8 cellular contexts compared by ENCODE assay signal in the genomic region with DNA sequence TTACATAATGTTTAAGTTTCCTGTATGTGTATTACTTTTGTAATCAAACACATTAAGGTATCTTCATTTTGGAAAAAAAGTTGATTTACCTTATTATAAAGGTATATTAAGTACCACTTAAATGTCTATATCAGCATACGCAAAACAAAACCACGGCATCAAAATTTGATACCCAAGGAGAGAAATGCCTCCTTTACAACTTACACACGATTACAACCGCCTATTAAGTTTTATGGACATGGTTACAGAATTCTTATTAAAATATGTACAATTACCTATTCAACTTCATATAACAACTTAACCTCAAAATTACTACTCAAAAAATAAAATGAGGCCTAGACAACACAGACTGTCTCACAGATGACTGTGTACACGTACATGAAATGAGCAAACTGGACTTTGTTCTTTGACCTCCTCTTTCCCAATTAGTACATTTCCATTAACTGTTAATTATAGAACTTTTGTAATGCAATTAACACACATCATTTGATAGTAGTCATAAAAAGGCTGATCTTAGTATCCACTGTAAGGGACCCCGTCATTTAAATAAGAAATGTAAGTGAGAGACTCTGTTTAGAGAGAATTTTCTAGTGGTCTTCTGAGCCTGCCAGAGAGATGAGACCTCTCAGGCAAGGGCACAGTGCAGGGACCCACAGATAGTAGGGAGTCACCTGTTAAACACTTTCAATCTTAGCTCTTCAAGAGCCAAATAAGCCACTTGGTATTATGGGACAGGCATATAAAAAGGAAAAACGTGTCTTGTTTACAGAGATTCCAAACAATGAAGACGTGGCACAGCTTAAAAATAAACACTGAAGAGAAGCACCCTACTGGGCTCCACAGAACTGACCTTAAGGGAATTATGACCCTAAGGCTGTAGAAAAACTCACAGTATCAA. TPM values are rescaled to one million over a fixed set of nuclear protein-coding genes. Genes with fewer than 3 reads are reported as not detected.
A peak's percentile ranks its signal among the peaks of the same experiment; 100 is the strongest.
DNase-seq lines count a peak whose midpoint lies in the region; ATAC-seq and TF ChIP-seq lines count a peak whose summit lies in the region.

No MANE protein-coding gene starts in this region.

- H3K27me3 Mint-ChIP-seq in CD4-positive, alpha-beta memory T cell = no peaks in the 10 kb centered on the region
- H3K27me3 Mint-ChIP-seq in endothelial cell (ENCODE audit: unreplicated experiment) = peaks cover 12% of the 10 kb centered on the region

- no peaks in the 10 kb centered on the region for H3F3A ChIP-seq in OCI-LY1 (ENCODE audit: insufficient read depth, low read length)

- TF ChIP-seq CTCF in OCI-LY1 (IDR thresholded peaks at IDR 0.05; ENCODE audit: low read length) (no peak), endothelial cell (IDR thresholded peaks at IDR 0.05; ENCODE audit: unreplicated experiment) (no peak)

- no peaks in the 10 kb centered on the region for H3K9me3 Mint-ChIP-seq in CD4-positive, alpha-beta memory T cell
- H3K9me3 Mint-ChIP-seq in endothelial cell (ENCODE audit: unreplicated experiment) = no peaks in the 10 kb centered on the region

- H3K4me3 Mint-ChIP-seq in CD4-positive, alpha-beta memory T cell = peak overlapping the region; percentile 87 to 97 (median 94)
- H3K4me3 Mint-ChIP-seq in endothelial cell (ENCODE audit: unreplicated experiment) = peak overlapping the region; percentile 96

- peak overlapping the region; percentile 91 for H3K27ac ChIP-seq in CD4-positive, alpha-beta memory T cell (ENCODE audit: low read depth, low read length)
- no peak overlapping the region for H3K27ac ChIP-seq in OCI-LY1 (ENCODE audit: low read depth, low read length, poor library complexity, severe bottlenecking)

- no peak for DNase-seq in CD4-positive, alpha-beta memory T cell
- DNase-seq in endothelial cell (ENCODE audit: low spot score) = no peak
- no peak for DNase-seq in occipital lobe (lab: John Stamatoyannopoulos, UW)
- no peak for DNase-seq in DMS79 (lab: John Stamatoyannopoulos, UW)
- DNase-seq in T-helper 9 cell = no peak

- peaks cover 66% of the 10 kb centered on the region for H3K79me2 ChIP-seq in OCI-LY1 (ENCODE audit: insufficient read depth, low read length)

- H3K27me3 ChIP-seq in CD4-positive, alpha-beta memory T cell (ENCODE audit: insufficient read depth, low read length) = no peaks in the 10 kb centered on the region
- no peaks in the 10 kb centered on the region for H3K27me3 ChIP-seq in OCI-LY1 (ENCODE audit: insufficient read depth, low read length)
- no peaks in the 10 kb centered on the region for H3K27me3 ChIP-seq in neuron (ENCODE audit: insufficient read depth, low read length)

- no peak for ATAC-seq in activated CD4-positive, CD25-positive, alpha-beta regulatory T cell treated with anti-CD3 and anti-CD28 coated beads, Interleukin-2, amount 50 U/mL, for 24 hours

- intact Hi-C loops in CD4-positive, alpha-beta memory T cell (cut with micrococcal nuclease) = no loop called here

- H3K36me3 ChIP-seq in CD4-positive, alpha-beta memory T cell (ENCODE audit: insufficient read depth, low read length) = no peaks in the 10 kb centered on the region
- H3K36me3 ChIP-seq in OCI-LY1 (ENCODE audit: insufficient read depth, low read length) (peaks cover 5% of the 10 kb centered on the region; the same call in 1 of the 2 replicates), neuron (ENCODE audit: insufficient read depth, low read length) (no peaks in the 10 kb centered on the region)

- POLR2A ChIA-PET in CD4-positive, alpha-beta memory T cell (lab: Charles Lee; ENCODE audit: partially characterized antibody) = interaction anchor here (3.9 to 6.8 kb wide), 4 partner anchors 13 to 30 kb away, joined by 37 to 126 read pairs (median 50); a partner anchor contains a TSS

- H3K4me2 ChIP-seq in OCI-LY1 (ENCODE audit: low read length) = peak overlapping the region; percentile 97

- CTCF ChIA-PET in CD4-positive, alpha-beta memory T cell (lab: Charles Lee; ENCODE audit: partially characterized antibody) = interaction anchor here (2.2 to 9.3 kb wide), 2 partner anchors 16 to 22 kb away, joined by 5 to 90 read pairs; no protein-coding TSS in a partner anchor

- peaks cover 45 to 91% (median 72%) of the 10 kb centered on the region in 4 donors for H3K4me1 Mint-ChIP-seq in CD4-positive, alpha-beta memory T cell
- peaks cover 59% of the 10 kb centered on the region for H3K4me1 Mint-ChIP-seq in endothelial cell (ENCODE audit: unreplicated experiment)

- H4K20me1 ChIP-seq in OCI-LY1 (ENCODE audit: insufficient read depth, low read length) = no peaks in the 10 kb centered on the region

- no peaks in the 10 kb centered on the region for H3K9me3 ChIP-seq in CD4-positive, alpha-beta memory T cell (ENCODE audit: control insufficient read depth in 1 of 2, low read length in 2 of 2)
- H3K9me3 ChIP-seq in OCI-LY1 (ENCODE audit: low read length) = no peaks in the 10 kb centered on the region
- no peaks in the 10 kb centered on the region for H3K9me3 ChIP-seq in neuron (ENCODE audit: low read length)

- peak overlapping the region; percentile 89 to 97 (median 96) for H3K27ac Mint-ChIP-seq in CD4-positive, alpha-beta memory T cell
- H3K27ac Mint-ChIP-seq in endothelial cell (ENCODE audit: unreplicated experiment) = peak overlapping the region; percentile 96

- H3K9me2 ChIP-seq in OCI-LY1 (ENCODE audit: low read depth, low read length) = no peaks in the 10 kb centered on the region

- peak overlapping the region; percentile 87 to 88 for H3K4me3 ChIP-seq in CD4-positive, alpha-beta memory T cell (ENCODE audit: low read length in 2 of 2)
- H3K4me3 ChIP-seq in OCI-LY1 (ENCODE audit: low read depth, low read length, poor library complexity, severe bottlenecking) (peak overlapping the region; percentile 97), neuron (ENCODE audit: low read length) (peak overlapping the region; percentile 95)

- H3K9ac ChIP-seq in OCI-LY1 (ENCODE audit: low read length) = peak overlapping the region; percentile 98; the same call in 1 of the 2 replicates

- H2AFZ ChIP-seq in OCI-LY1 (ENCODE audit: low read length) (no peak overlapping the region), neuron (ENCODE audit: low read depth, low read length) (no peak overlapping the region)

- H3K36me3 Mint-ChIP-seq in CD4-positive, alpha-beta memory T cell = peaks cover 0 to 17% of the 10 kb centered on the region in 2 donors
- peaks cover 11% of the 10 kb centered on the region for H3K36me3 Mint-ChIP-seq in endothelial cell (ENCODE audit: low read depth, unreplicated experiment)

- peaks cover 86% of the 10 kb centered on the region for H3K4me1 ChIP-seq in CD4-positive, alpha-beta memory T cell (ENCODE audit: insufficient read depth, low read length)
- peaks cover 73% of the 10 kb centered on the region for H3K4me1 ChIP-seq in OCI-LY1 (ENCODE audit: insufficient read depth, low read length, severe bottlenecking)
- H3K4me1 ChIP-seq in neuron (ENCODE audit: insufficient read depth, low read length) = peaks cover 40% of the 10 kb centered on the region

RNA-seq across cellular contexts. Expression of a gene that starts 2.4 kb away (rescaled TPM):
- total RNA-seq in CD4-positive, alpha-beta memory T cell = 100 to 1,000 TPM; 127 to 129 TPM
- polyA plus RNA-seq in CD4-positive, alpha-beta memory T cell = 10 to 100 TPM; 24.7 to 39.7 TPM
- total RNA-seq in endothelial cell (ENCODE audit: unreplicated experiment) = 61.0 TPM
- 43.4 TPM for total RNA-seq in occipital lobe

RNA-seq across cellular contexts. Expression of a gene that starts 14.0 kb away (rescaled TPM):
- total RNA-seq in CD4-positive, alpha-beta memory T cell = 10 to 100 TPM; 44.4 to 47.8 TPM
- 10 to 100 TPM; 11.2 to 19.1 TPM for polyA plus RNA-seq in CD4-positive, alpha-beta memory T cell
- total RNA-seq in endothelial cell (ENCODE audit: unreplicated experiment) (45.0 TPM), occipital lobe (56.9 TPM)

RNA-seq across cellular contexts. Expression of a gene that starts 28.6 kb away (rescaled TPM):
- total RNA-seq in CD4-positive, alpha-beta memory T cell = 1 to 10 TPM; 2.1 to 2.4 TPM
- polyA plus RNA-seq in CD4-positive, alpha-beta memory T cell = under 1 TPM in 1 of 2 donors, not detected in 1; 0.13 TPM
- 7.0 TPM for total RNA-seq in endothelial cell (ENCODE audit: unreplicated experiment)
- 0.16 TPM for total RNA-seq in occipital lobe
